ENCODE assay signal across 1 cellular context in genomic region chr6:34424200-34425131, GRCh38.
A peak's percentile ranks its signal among the peaks of the same experiment; 100 is the strongest.
TF ChIP-seq lines count a peak whose summit lies in the region.

No MANE protein-coding gene starts in this region.

TF ChIP-seq in HepG2, 621 proteins besides CTCF, POLR2A, EP300 and RAD21:
- no peak for TF ChIP-seq ERF (CRISPR knock-in tag; IDR thresholded peaks at IDR 0.05)
- TF ChIP-seq ZNF224 (CRISPR knock-in tag; IDR thresholded peaks at IDR 0.05), result no peak
- no peak for TF ChIP-seq PRDM15 (CRISPR knock-in tag; IDR thresholded peaks at IDR 0.05)
- TF ChIP-seq ZNF639 (CRISPR knock-in tag; conservative IDR thresholded peaks at IDR 0.05), result no peak
- TF ChIP-seq RFX3 (CRISPR knock-in tag; IDR thresholded peaks at IDR 0.05), result no peak
- TF ChIP-seq ZBTB37 (CRISPR knock-in tag; IDR thresholded peaks at IDR 0.05), result no peak
- TF ChIP-seq SSRP1 (CRISPR knock-in tag; IDR thresholded peaks at IDR 0.05), result 0 out of 2 replicates have a peak, but pooled peaks have one; percentile 21
- no peak for TF ChIP-seq MLXIP (CRISPR knock-in tag; IDR thresholded peaks at IDR 0.05; ENCODE audit: borderline replicate concordance)
- TF ChIP-seq ZNF329 (CRISPR knock-in tag; IDR thresholded peaks at IDR 0.05; ENCODE audit: low read depth), result no peak
- TF ChIP-seq MEF2D (CRISPR knock-in tag; IDR thresholded peaks at IDR 0.05), result no peak
- TF ChIP-seq FLYWCH1 (CRISPR knock-in tag; IDR thresholded peaks at IDR 0.05), result 0 out of 2 replicates have a peak, but pooled peaks have one; percentile 9
- TF ChIP-seq ZNF713 (CRISPR knock-in tag; IDR thresholded peaks at IDR 0.05), result no peak
- TF ChIP-seq ZNF646 (CRISPR knock-in tag; IDR thresholded peaks at IDR 0.05), result no peak
- peak; percentile 15 for TF ChIP-seq TEAD3 (CRISPR knock-in tag; optimal IDR thresholded peaks at IDR 0.05; ENCODE audit: borderline replicate concordance)
- no peak for TF ChIP-seq ZNF382 (CRISPR knock-in tag; IDR thresholded peaks at IDR 0.05; ENCODE audit: borderline replicate concordance)
- TF ChIP-seq GPN1 (CRISPR knock-in tag; IDR thresholded peaks at IDR 0.05; ENCODE audit: borderline replicate concordance), result no peak
- peak; percentile 60; the same call in 1 of the 2 replicates for TF ChIP-seq ZBTB33 (CRISPR knock-in tag; IDR thresholded peaks at IDR 0.05)
